12 cellular contexts compared by ENCODE assay signal in the genomic region with DNA sequence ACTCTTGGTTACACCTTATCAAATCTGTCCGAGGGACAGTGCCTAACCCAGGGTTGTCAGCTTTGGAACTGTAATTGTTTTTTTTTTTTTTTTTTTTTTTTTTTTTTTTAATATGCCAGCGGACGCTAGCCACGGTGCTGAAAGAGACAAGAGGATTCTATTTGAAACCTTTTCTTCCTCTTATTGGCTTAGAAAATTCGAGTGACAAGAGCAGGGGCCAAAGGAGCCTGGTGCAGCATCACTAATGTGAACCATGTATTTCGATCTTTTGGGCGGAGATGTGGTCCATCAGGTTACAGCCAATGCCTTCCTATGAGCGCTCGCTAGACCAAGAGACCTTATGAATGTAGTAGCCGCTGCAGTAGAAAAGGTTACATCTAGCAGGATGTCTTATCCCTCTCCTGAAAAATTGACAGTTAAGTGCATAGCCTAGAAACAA. TPM values are rescaled to one million over a fixed set of nuclear protein-coding genes. Genes with fewer than 3 reads are reported as not detected.
A peak's percentile ranks its signal among the peaks of the same experiment; 100 is the strongest.
DNase-seq lines count a peak whose midpoint lies in the region; ATAC-seq and TF ChIP-seq lines count a peak whose summit lies in the region.
"Had no signal": no experiment of that assay in that cellular context is flagged by ENCODE, and none has a peak within 500 bp of the region (broad histone marks: within the 10 kb centered on the region; RNA-seq: fewer than 3 reads in every experiment).

No MANE protein-coding gene starts in this region.

- ATAC-seq in HG02973 (IDR thresholded peaks at IDR 0.05; ENCODE audit: unreplicated experiment), result no peak
- ATAC-seq: left lobe of liver had no signal

- no peaks in the 10 kb centered on the region for H3K36me3 Mint-ChIP-seq in mesothelial cell of epicardium
- H3K36me3 Mint-ChIP-seq: CD14-positive monocyte had no signal

- peak; percentile 3 for DNase-seq in AG10803 (ENCODE audit: low read depth)
- peak; percentile 2 for DNase-seq in astrocyte of the spinal cord (ENCODE audit: low read depth, low spot score)
- peak; percentile 67 for DNase-seq in iPS-NIHi7 (ENCODE audit: extremely low spot score)
- DNase-seq in NCI-H2029 (lab: John Stamatoyannopoulos, UW), result no peak
- no peak for DNase-seq in adrenal gland
- no peak for DNase-seq in mesothelial cell of epicardium (ENCODE audit: low spot score in 2 of 2, unreplicated experiment in 2 of 2)
- DNase-seq: activated naive CD4-positive, alpha-beta T cell treated with Interleukin-2 at 50 U/mL for 16 hours; PC-9 had no signal

- no peak overlapping the region for H3K27ac ChIP-seq in adrenal gland
- H3K27ac ChIP-seq: PC-9 had no signal

- no peaks in the 10 kb centered on the region for H3K4me1 ChIP-seq in adrenal gland (replicated peaks in 1 of 2)

- no peaks in the 10 kb centered on the region for H3K9me3 ChIP-seq in adrenal gland (replicated peaks in 1 of 3)

- H3K36me3 ChIP-seq in adrenal gland (replicated peaks in 1 of 2), result no peaks in the 10 kb centered on the region

- peaks cover 65% of the 10 kb centered on the region for H3K27me3 Mint-ChIP-seq in mesothelial cell of epicardium (ENCODE audit: low read depth)

- no peak for TF ChIP-seq POLR2A in adrenal gland (IDR thresholded peaks at IDR 0.05)

- in situ Hi-C loops in astrocyte of the spinal cord (cut with HindIII; ENCODE audit: low sequenced_read_pairs), result no loop called here

- no peak for TF ChIP-seq RAD21 in Ishikawa (IDR thresholded peaks at IDR 0.05; ENCODE audit: low read depth)

- H3K4me3 ChIP-seq in AG10803 (ENCODE audit: low read length) (no peak overlapping the region), astrocyte of the spinal cord (ENCODE audit: low read depth, low read length) (no peak overlapping the region), adrenal gland (no peak overlapping the region)
- H3K4me3 ChIP-seq: PC-9 had no signal

- TF ChIP-seq CTCF in AG10803 (conservative IDR thresholded peaks at IDR 0.05; ENCODE audit: low read length) (no peak), astrocyte of the spinal cord (IDR thresholded peaks at IDR 0.05; ENCODE audit: low read depth, low read length) (no peak), adrenal gland (IDR thresholded peaks at IDR 0.05) (no peak), mesothelial cell of epicardium (IDR thresholded peaks at IDR 0.05; ENCODE audit: unreplicated experiment) (no peak)

- H3K4me3 Mint-ChIP-seq in mesothelial cell of epicardium, result no peak overlapping the region

- H3K9me3 Mint-ChIP-seq in mesothelial cell of epicardium, result no peaks in the 10 kb centered on the region

- whole genome bisulfite sequencing in adrenal gland, 4 donors, result 9 to 22% (median 12%) methylated on average over 10 of the region's 10 CpGs

- peaks cover 1% of the 10 kb centered on the region for H3K4me1 Mint-ChIP-seq in mesothelial cell of epicardium
- H3K4me1 Mint-ChIP-seq: CD14-positive monocyte had no signal

- peaks cover 8% of the 10 kb centered on the region for H3K27me3 ChIP-seq in adrenal gland

- TF ChIP-seq EP300 in Ishikawa (IDR thresholded peaks at IDR 0.05; ENCODE audit: borderline replicate concordance), result no peak

- intact Hi-C loops in adrenal gland (cut with DNase I), result no loop called here

- no peak overlapping the region for H3K27ac Mint-ChIP-seq in mesothelial cell of epicardium
- H3K27ac Mint-ChIP-seq: CD14-positive monocyte had no signal

TF ChIP-seq in Ishikawa, 13 proteins besides CTCF, POLR2A, EP300 and RAD21:
- TF ChIP-seq, protein P1, sequence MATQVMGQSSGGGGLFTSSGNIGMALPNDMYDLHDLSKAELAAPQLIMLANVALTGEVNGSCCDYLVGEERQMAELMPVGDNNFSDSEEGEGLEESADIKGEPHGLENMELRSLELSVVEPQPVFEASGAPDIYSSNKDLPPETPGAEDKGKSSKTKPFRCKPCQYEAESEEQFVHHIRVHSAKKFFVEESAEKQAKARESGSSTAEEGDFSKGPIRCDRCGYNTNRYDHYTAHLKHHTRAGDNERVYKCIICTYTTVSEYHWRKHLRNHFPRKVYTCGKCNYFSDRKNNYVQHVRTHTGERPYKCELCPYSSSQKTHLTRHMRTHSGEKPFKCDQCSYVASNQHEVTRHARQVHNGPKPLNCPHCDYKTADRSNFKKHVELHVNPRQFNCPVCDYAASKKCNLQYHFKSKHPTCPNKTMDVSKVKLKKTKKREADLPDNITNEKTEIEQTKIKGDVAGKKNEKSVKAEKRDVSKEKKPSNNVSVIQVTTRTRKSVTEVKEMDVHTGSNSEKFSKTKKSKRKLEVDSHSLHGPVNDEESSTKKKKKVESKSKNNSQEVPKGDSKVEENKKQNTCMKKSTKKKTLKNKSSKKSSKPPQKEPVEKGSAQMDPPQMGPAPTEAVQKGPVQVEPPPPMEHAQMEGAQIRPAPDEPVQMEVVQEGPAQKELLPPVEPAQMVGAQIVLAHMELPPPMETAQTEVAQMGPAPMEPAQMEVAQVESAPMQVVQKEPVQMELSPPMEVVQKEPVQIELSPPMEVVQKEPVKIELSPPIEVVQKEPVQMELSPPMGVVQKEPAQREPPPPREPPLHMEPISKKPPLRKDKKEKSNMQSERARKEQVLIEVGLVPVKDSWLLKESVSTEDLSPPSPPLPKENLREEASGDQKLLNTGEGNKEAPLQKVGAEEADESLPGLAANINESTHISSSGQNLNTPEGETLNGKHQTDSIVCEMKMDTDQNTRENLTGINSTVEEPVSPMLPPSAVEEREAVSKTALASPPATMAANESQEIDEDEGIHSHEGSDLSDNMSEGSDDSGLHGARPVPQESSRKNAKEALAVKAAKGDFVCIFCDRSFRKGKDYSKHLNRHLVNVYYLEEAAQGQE (IDR thresholded peaks at IDR 0.05; ENCODE audit: low read depth), result peak; percentile 91
- no peak for TF ChIP-seq TAF1 (IDR thresholded peaks at IDR 0.05; ENCODE audit: low read depth)

RNA-seq across cellular contexts. Expression of gene PTPRR, which starts 0.9 kb away (rescaled TPM):
- total RNA-seq in adrenal gland (1 to 10 TPM in 4 of 8 donors, under 1 TPM in 3, not detected in 1; 0.11 to 3.7 (median 1.5) TPM), mesothelial cell of epicardium (0.38 to 0.60 TPM (median 0.52 TPM) in 3 replicates)
- 1 to 10 TPM in 1 of 3 donors, under 1 TPM in 2; 0.51 to 1.4 (median 0.56) TPM for polyA plus RNA-seq in adrenal gland
- total RNA-seq: left lobe of liver had no signal
- polyA plus RNA-seq: CD14-positive monocyte had no signal

Comparison
In these comparisons a context has a peak if more than half of its experiments do, and no peak if none do; other contexts are left out.
1. DNase-seq: peak in AG10803 (single experiment), astrocyte of the spinal cord (single experiment) and iPS-NIHi7 (single experiment); none in NCI-H2029 (single experiment), adrenal gland (0 of 7) and mesothelial cell of epicardium (0 of 2).